ENCODE assay signal across 8 cellular contexts in the genomic region with DNA sequence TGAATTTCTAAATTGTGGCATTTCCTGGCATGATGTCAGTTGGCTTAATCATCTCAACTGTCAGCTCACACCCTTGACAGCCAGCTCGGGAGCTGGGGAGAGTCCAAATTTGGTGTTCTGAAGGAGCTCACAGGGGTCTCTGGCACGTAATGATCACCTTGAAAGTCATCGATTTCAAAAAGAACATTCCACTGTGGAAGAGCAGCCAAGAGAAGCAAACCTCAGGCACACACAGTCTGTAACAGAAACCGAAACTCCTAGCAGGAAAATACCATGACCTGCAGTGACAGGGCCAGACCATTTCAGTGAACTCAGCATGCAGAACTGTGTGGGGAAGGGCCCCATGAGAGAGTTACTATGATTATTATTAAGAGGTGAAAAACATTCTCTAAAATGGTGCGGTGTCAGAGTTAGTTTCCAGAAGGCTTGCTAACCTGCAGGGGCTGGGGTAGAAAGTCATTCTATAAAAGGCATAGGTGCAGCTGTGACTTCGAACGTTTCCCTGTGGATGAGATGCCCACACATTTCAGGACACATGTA. TPM values are rescaled to one million over a fixed set of nuclear protein-coding genes. Genes with fewer than 3 reads are reported as not detected.
DNase-seq lines count a peak whose midpoint lies in the region; ATAC-seq and TF ChIP-seq lines count a peak whose summit lies in the region.

No MANE protein-coding gene starts in this region.

- H3K27me3 Mint-ChIP-seq in CD8-positive, alpha-beta memory T cell, result peaks cover 0 to 1% of the 10 kb centered on the region in 2 donors
- H3K27me3 Mint-ChIP-seq in activated CD8-positive, alpha-beta T cell treated with anti-CD3 and anti-CD28 coated beads for 36 hours, result no peaks in the 10 kb centered on the region

- peaks cover 58% of the 10 kb centered on the region for H3K4me1 ChIP-seq in CD8-positive, alpha-beta memory T cell (ENCODE audit: insufficient read depth, low read length)

- H3K4me3 Mint-ChIP-seq in CD8-positive, alpha-beta memory T cell, result peak overlapping the region; percentile 64 to 93 (median 85)
- H3K4me3 Mint-ChIP-seq in activated CD8-positive, alpha-beta T cell treated with anti-CD3 and anti-CD28 coated beads for 36 hours, result peak overlapping the region; percentile 59

- peak overlapping the region in 1 of 8 donors; percentile 99 for H3K27ac Mint-ChIP-seq in CD8-positive, alpha-beta memory T cell
- H3K27ac Mint-ChIP-seq in activated CD8-positive, alpha-beta T cell treated with anti-CD3 and anti-CD28 coated beads for 36 hours, result no peak overlapping the region

- H3K27me3 ChIP-seq in CD8-positive, alpha-beta memory T cell (ENCODE audit: insufficient read depth, low read length, poor library complexity, severe bottlenecking), result no peaks in the 10 kb centered on the region

- ATAC-seq in GM21367 (IDR thresholded peaks at IDR 0.05; ENCODE audit: unreplicated experiment) (peak; percentile 74), sciatic nerve (peak; percentile 92)
- peak; percentile 56 for ATAC-seq in activated CD8-positive, alpha-beta T cell treated with anti-CD3 and anti-CD28 coated beads for 36 hours

- peaks cover 17 to 27% (median 19%) of the 10 kb centered on the region in 3 donors for H3K4me1 Mint-ChIP-seq in CD8-positive, alpha-beta memory T cell
- H3K4me1 Mint-ChIP-seq in activated CD8-positive, alpha-beta T cell treated with anti-CD3 and anti-CD28 coated beads for 36 hours (ENCODE audit: low read depth), result peaks cover 68% of the 10 kb centered on the region

- POLR2A ChIA-PET in CD8-positive, alpha-beta memory T cell (lab: Charles Lee), result interaction anchor here (0.7 to 15.3 kb wide), 9 partner anchors 17 to 150 kb away, joined by 3 to 505 read pairs (median 4); a partner anchor contains a TSS
- POLR2A ChIA-PET in activated CD8-positive, alpha-beta T cell treated with anti-CD3 and anti-CD28 coated beads for 36 hours (lab: Charles Lee), result interaction anchor here (1.0 to 10.5 kb wide), 13 partner anchors 10 to 124 kb away, joined by 3 to 281 read pairs (median 6); a partner anchor contains a TSS

- no peak for TF ChIP-seq CTCF in activated CD8-positive, alpha-beta T cell treated with anti-CD3 and anti-CD28 coated beads for 36 hours (IDR thresholded peaks at IDR 0.05)
- TF ChIP-seq CTCF in fibroblast of the aortic adventitia (IDR thresholded peaks at IDR 0.05; ENCODE audit: insufficient read depth, low read length), result no peak

- peak overlapping the region; percentile 98 for H3K27ac ChIP-seq in CD8-positive, alpha-beta memory T cell (ENCODE audit: low read depth, low read length)

- H3K36me3 Mint-ChIP-seq in CD8-positive, alpha-beta memory T cell, result no peaks in the 10 kb centered on the region
- H3K36me3 Mint-ChIP-seq in activated CD8-positive, alpha-beta T cell treated with anti-CD3 and anti-CD28 coated beads for 36 hours (ENCODE audit: low read depth), result no peaks in the 10 kb centered on the region

- intact Hi-C loops in activated CD8-positive, alpha-beta T cell treated with anti-CD3 and anti-CD28 coated beads for 36 hours (cut with micrococcal nuclease), result loop anchor here (2.0 kb wide), 2 partner anchors 17 to 53 kb away; no protein-coding TSS in a partner anchor
- intact Hi-C loops in sciatic nerve (cut with DNase I), result no loop called here

- peak in 3 of 5 donors; percentile 32 to 70 (median 56) for DNase-seq in CD8-positive, alpha-beta memory T cell
- DNase-seq in HPDE6-E6E7 (ENCODE audit: extremely low spot score) (peak; percentile 21), fibroblast of the aortic adventitia (ENCODE audit: low read depth) (peak; percentile 71), sciatic nerve (ENCODE audit: low spot score) (no peak), ecto neural progenitor cell (ENCODE audit: low spot score) (no peak), NCI-H2171 treated with DMSO at 0.1 percent for 48 hours (lab: John Stamatoyannopoulos, UW) (no peak)
- peak; percentile 78 for DNase-seq in activated CD8-positive, alpha-beta T cell treated with anti-CD3 and anti-CD28 coated beads for 36 hours

- CTCF ChIA-PET in CD8-positive, alpha-beta memory T cell (lab: Charles Lee), result interaction anchor here (1.0 to 11.0 kb wide), 6 partner anchors 17 to 165 kb away, joined by 3 to 120 read pairs (median 4); a partner anchor contains a TSS
- CTCF ChIA-PET in activated CD8-positive, alpha-beta T cell treated with anti-CD3 and anti-CD28 coated beads for 36 hours (lab: Charles Lee), result interaction anchor here (0.7 to 1.5 kb wide), 5 partner anchors 8 to 571 kb away, joined by 3 to 5 read pairs (median 3); no protein-coding TSS in a partner anchor

- H3K9me3 ChIP-seq in CD8-positive, alpha-beta memory T cell (ENCODE audit: low read length), result no peaks in the 10 kb centered on the region

- no peaks in the 10 kb centered on the region for H3K9me3 Mint-ChIP-seq in CD8-positive, alpha-beta memory T cell
- no peaks in the 10 kb centered on the region for H3K9me3 Mint-ChIP-seq in activated CD8-positive, alpha-beta T cell treated with anti-CD3 and anti-CD28 coated beads for 36 hours

- peak overlapping the region; percentile 59 for H3K4me3 ChIP-seq in CD8-positive, alpha-beta memory T cell (ENCODE audit: low read length)
- H3K4me3 ChIP-seq in fibroblast of the aortic adventitia (ENCODE audit: low read depth, low read length), result peak overlapping the region; percentile 41

- H3K36me3 ChIP-seq in CD8-positive, alpha-beta memory T cell (ENCODE audit: insufficient read depth, low read length), result no peaks in the 10 kb centered on the region

RNA-seq across cellular contexts. Expression of a gene that starts 26.4 kb away (rescaled TPM):
- 100 to 1,000 TPM; 187 to 192 TPM for total RNA-seq in CD8-positive, alpha-beta memory T cell
- polyA plus RNA-seq in CD8-positive, alpha-beta memory T cell, result 883 TPM
- 100 to 1,000 TPM; 116 to 120 TPM for total RNA-seq in activated CD8-positive, alpha-beta T cell treated with anti-CD3 and anti-CD28 coated beads for 36 hours
- 47.8 and 52.1 TPM in 2 replicates for total RNA-seq in fibroblast of the aortic adventitia (ENCODE audit: low replicate concordance)
- total RNA-seq in sciatic nerve, result 273 TPM

Comparison
In these comparisons a context has a peak if more than half of its experiments do, and no peak if none do; other contexts are left out.
1. DNase-seq: peak in CD8-positive, alpha-beta memory T cell (3 of 5), HPDE6-E6E7 (single experiment), activated CD8-positive, alpha-beta T cell treated with anti-CD3 and anti-CD28 coated beads for 36 hours (single experiment) and fibroblast of the aortic adventitia (single experiment); none in sciatic nerve (single experiment), ecto neural progenitor cell (single experiment) and NCI-H2171 treated with DMSO at 0.1 percent for 48 hours (single experiment).
2. Peak in every context shown above with its lines, with median percentiles within 50 percentile points of each other: ATAC-seq.